11 cellular contexts compared by ENCODE assay signal in genomic region chr15:66654718-66655375, GRCh38. TPM values are rescaled to one million over a fixed set of nuclear protein-coding genes. Genes with fewer than 3 reads are reported as not detected.
DNase-seq lines count a peak whose midpoint lies in the region; ATAC-seq, FAIRE-seq and TF ChIP-seq lines count a peak whose summit lies in the region.
"Had no signal": no experiment of that assay in that cellular context is flagged by ENCODE, and none has a peak within 500 bp of the region (broad histone marks: within the 10 kb centered on the region; RNA-seq: fewer than 3 reads in every experiment).

No MANE protein-coding gene starts in this region.

- peak overlapping the region; percentile 33 for H3K4me2 ChIP-seq in keratinocyte (ENCODE audit: control insufficient read depth, extremely low read depth, insufficient read depth, low read depth, low read length)

- no peaks in the 10 kb centered on the region for H3K36me3 ChIP-seq in keratinocyte (ENCODE audit: control insufficient read depth in 2 of 2, extremely low read depth in 1 of 2, insufficient read depth in 2 of 2, low read length in 2 of 2)
- H3K36me3 ChIP-seq: uterus had no signal

- H3K9me3 ChIP-seq in keratinocyte (ENCODE audit: control insufficient read depth, low read depth, low read length), result no peaks in the 10 kb centered on the region
- H3K9me3 ChIP-seq: uterus had no signal

- TF ChIP-seq CTCF in keratinocyte (optimal IDR thresholded peaks at IDR 0.05 in 1 of 3, IDR thresholded peaks at IDR 0.05 in 1 of 3, conservative IDR thresholded peaks at IDR 0.05 in 1 of 3; ENCODE audit: extremely low read depth in 1 of 3, insufficient read depth in 2 of 3, low read length in 3 of 3), result no peak

- H3K4me3 ChIP-seq in keratinocyte (ENCODE audit: control insufficient read depth in 2 of 3, extremely low read depth in 1 of 3, insufficient read depth in 2 of 3, low read depth in 1 of 3, low read length in 3 of 3), result no peak overlapping the region

- DNase-seq in activated CD4-positive, alpha-beta T cell treated with anti-CD3 and anti-CD28 coated beads for 36 hours, result peak; percentile 45
- DNase-seq in activated CD4-positive, alpha-beta T cell treated with anti-CD3 and anti-CD28 coated beads, Interleukin-2, amount 50 U/mL, for 4 hours, result no peak
- peak; percentile 35 for DNase-seq in activated naive CD8-positive, alpha-beta T cell treated with anti-CD3 and anti-CD28 coated beads for 36 hours
- no peak for DNase-seq in keratinocyte (ENCODE audit: low read depth, low spot score)
- DNase-seq in stimulated activated naive CD8-positive, alpha-beta T cell treated with anti-CD3 and anti-CD28 coated beads, Interleukin-15, amount 100 ng/mL, for 72 hours, result peak; percentile 13 to 41
- no peak for DNase-seq in NCI-H510A (lab: John Stamatoyannopoulos, UW)
- DNase-seq: 8988T, NCI-H2107, uterus had no signal

- no peak overlapping the region for H3K4me3 Mint-ChIP-seq in activated CD4-positive, alpha-beta T cell treated with anti-CD3 and anti-CD28 coated beads for 36 hours
- no peak overlapping the region for H3K4me3 Mint-ChIP-seq in activated naive CD8-positive, alpha-beta T cell treated with anti-CD3 and anti-CD28 coated beads for 36 hours
- peak overlapping the region; percentile 37 to 63 for H3K4me3 Mint-ChIP-seq in stimulated activated naive CD8-positive, alpha-beta T cell treated with anti-CD3 and anti-CD28 coated beads, Interleukin-15, amount 100 ng/mL, for 72 hours

- no peaks in the 10 kb centered on the region for H3K79me2 ChIP-seq in keratinocyte (ENCODE audit: control insufficient read depth, insufficient read depth, low read length)

- peak; percentile 69 for ATAC-seq in activated CD4-positive, alpha-beta T cell treated with anti-CD3 and anti-CD28 coated beads for 36 hours
- peak; percentile 78 for ATAC-seq in stimulated activated naive CD8-positive, alpha-beta T cell treated with anti-CD3 and anti-CD28 coated beads, Interleukin-15, amount 100 ng/mL, for 72 hours
- no peak for ATAC-seq in GM19351 (IDR thresholded peaks at IDR 0.05; ENCODE audit: unreplicated experiment)
- no peak for ATAC-seq in GM21423 (IDR thresholded peaks at IDR 0.05; ENCODE audit: unreplicated experiment)

- dilution Hi-C loops in keratinocyte (cut with MboI; ENCODE audit: extremely low pct_ligation_motif_present, low sequenced_read_pairs), result no loop called here

- no peaks in the 10 kb centered on the region for H4K20me1 ChIP-seq in keratinocyte (ENCODE audit: control insufficient read depth, extremely low read depth, insufficient read depth, low read length)

- no peak overlapping the region for H3K9ac ChIP-seq in keratinocyte (ENCODE audit: control insufficient read depth, extremely low read depth, insufficient read depth, low read length)

- H3K9me1 ChIP-seq in keratinocyte (ENCODE audit: control insufficient read depth, extremely low read depth, insufficient read depth, low read length), result no peaks in the 10 kb centered on the region

- H3K27me3 ChIP-seq in keratinocyte (ENCODE audit: control insufficient read depth, extremely low read depth, insufficient read depth, low read length), result peaks cover 6% of the 10 kb centered on the region
- H3K27me3 ChIP-seq: uterus had no signal

- H3K36me3 Mint-ChIP-seq in activated CD4-positive, alpha-beta T cell treated with anti-CD3 and anti-CD28 coated beads for 36 hours (ENCODE audit: low read depth), result no peaks in the 10 kb centered on the region
- H3K36me3 Mint-ChIP-seq in activated naive CD8-positive, alpha-beta T cell treated with anti-CD3 and anti-CD28 coated beads for 36 hours, result no peaks in the 10 kb centered on the region

- no peak for FAIRE-seq in keratinocyte (lab: Jason Lieb, UNC)

- no peak overlapping the region for H3K27ac ChIP-seq in keratinocyte (ENCODE audit: control insufficient read depth, insufficient read depth, low read length)

- intact Hi-C loops in activated CD4-positive, alpha-beta T cell treated with anti-CD3 and anti-CD28 coated beads for 36 hours (cut with DNase I, micrococcal nuclease), result no loop called here

- H2AFZ ChIP-seq in keratinocyte (ENCODE audit: control insufficient read depth, low read length), result no peak overlapping the region

- POLR2A ChIA-PET in activated CD4-positive, alpha-beta T cell treated with anti-CD3 and anti-CD28 coated beads for 36 hours (lab: Charles Lee), result no interaction called here

- H3K27ac Mint-ChIP-seq in activated CD4-positive, alpha-beta T cell treated with anti-CD3 and anti-CD28 coated beads for 36 hours, result no peak overlapping the region
- no peak overlapping the region for H3K27ac Mint-ChIP-seq in activated naive CD8-positive, alpha-beta T cell treated with anti-CD3 and anti-CD28 coated beads for 36 hours
- H3K27ac Mint-ChIP-seq in stimulated activated naive CD8-positive, alpha-beta T cell treated with anti-CD3 and anti-CD28 coated beads, Interleukin-15, amount 100 ng/mL, for 72 hours, result peak overlapping the region; percentile 57 to 71

- no peaks in the 10 kb centered on the region for H3K9me3 Mint-ChIP-seq in activated CD4-positive, alpha-beta T cell treated with anti-CD3 and anti-CD28 coated beads for 36 hours (ENCODE audit: low read depth)
- H3K9me3 Mint-ChIP-seq in activated naive CD8-positive, alpha-beta T cell treated with anti-CD3 and anti-CD28 coated beads for 36 hours, result no peaks in the 10 kb centered on the region
- no peaks in the 10 kb centered on the region for H3K9me3 Mint-ChIP-seq in stimulated activated naive CD8-positive, alpha-beta T cell treated with anti-CD3 and anti-CD28 coated beads, Interleukin-15, amount 100 ng/mL, for 72 hours

- no peaks in the 10 kb centered on the region for H3K4me1 ChIP-seq in keratinocyte (ENCODE audit: control insufficient read depth, extremely low read depth, insufficient read depth, low read length)
- H3K4me1 ChIP-seq: uterus had no signal

- CTCF ChIA-PET in activated CD4-positive, alpha-beta T cell treated with anti-CD3 and anti-CD28 coated beads for 36 hours (lab: Charles Lee), result no interaction called here

- peaks cover 5% of the 10 kb centered on the region for H3K4me1 Mint-ChIP-seq in activated CD4-positive, alpha-beta T cell treated with anti-CD3 and anti-CD28 coated beads for 36 hours
- peaks cover 8% of the 10 kb centered on the region for H3K4me1 Mint-ChIP-seq in activated naive CD8-positive, alpha-beta T cell treated with anti-CD3 and anti-CD28 coated beads for 36 hours
- H3K4me1 Mint-ChIP-seq in stimulated activated naive CD8-positive, alpha-beta T cell treated with anti-CD3 and anti-CD28 coated beads, Interleukin-15, amount 100 ng/mL, for 72 hours, result peaks cover 19% of the 10 kb centered on the region

- peaks cover 5% of the 10 kb centered on the region for H3K27me3 Mint-ChIP-seq in activated CD4-positive, alpha-beta T cell treated with anti-CD3 and anti-CD28 coated beads for 36 hours
- peaks cover 9% of the 10 kb centered on the region for H3K27me3 Mint-ChIP-seq in activated naive CD8-positive, alpha-beta T cell treated with anti-CD3 and anti-CD28 coated beads for 36 hours
- peaks cover 15% of the 10 kb centered on the region for H3K27me3 Mint-ChIP-seq in stimulated activated naive CD8-positive, alpha-beta T cell treated with anti-CD3 and anti-CD28 coated beads, Interleukin-15, amount 100 ng/mL, for 72 hours

RNA-seq across cellular contexts. Expression of gene SMAD6, which starts 47.2 kb away (rescaled TPM):
- total RNA-seq in activated CD4-positive, alpha-beta T cell treated with anti-CD3 and anti-CD28 coated beads for 36 hours, result under 1 TPM; 0.19 to 0.23 TPM
- total RNA-seq in activated naive CD8-positive, alpha-beta T cell treated with anti-CD3 and anti-CD28 coated beads for 36 hours, result under 1 TPM; 0.04 to 0.10 TPM
- polyA plus RNA-seq in keratinocyte, result 0.01 to 0.04 TPM (median 0.03 TPM) in 3 replicates
- polyA plus RNA-seq in keratinocyte (2011; ENCODE audit: low read depth), result not detected
- polyA plus RNA-seq in keratinocyte (2011; cell fraction: cytosol; rRNA removed), result not detected in 2 replicates
- polyA plus RNA-seq in keratinocyte (2011; cell fraction: nucleus; rRNA removed), result 0.06 and 0.07 TPM in 2 replicates
- 0.02 and 0.04 TPM in 2 replicates for polyA plus RNA-seq in keratinocyte (2012; ENCODE audit: low replicate concordance)
- 0.03 TPM in 1 of 3 replicates, not detected in the others for polyA minus RNA-seq in keratinocyte
- polyA minus RNA-seq in keratinocyte (2011; cell fraction: cytosol; rRNA and poly(A)+ RNA removed), result 3.8 TPM
- polyA minus RNA-seq in keratinocyte (2011; cell fraction: nucleus; rRNA and poly(A)+ RNA removed), result 0.32 and 0.54 TPM in 2 replicates

Comparison
In these comparisons a context has a peak if more than half of its experiments do, and no peak if none do; other contexts are left out.
1. DNase-seq: peak in activated CD4-positive, alpha-beta T cell treated with anti-CD3 and anti-CD28 coated beads for 36 hours (single experiment), activated naive CD8-positive, alpha-beta T cell treated with anti-CD3 and anti-CD28 coated beads for 36 hours (single experiment) and stimulated activated naive CD8-positive, alpha-beta T cell treated with anti-CD3 and anti-CD28 coated beads, Interleukin-15, amount 100 ng/mL, for 72 hours (2 of 2); none in activated CD4-positive, alpha-beta T cell treated with anti-CD3 and anti-CD28 coated beads, Interleukin-2, amount 50 U/mL, for 4 hours (0 of 2), keratinocyte (single experiment) and NCI-H510A (single experiment).
2. ATAC-seq: peak in activated CD4-positive, alpha-beta T cell treated with anti-CD3 and anti-CD28 coated beads for 36 hours (single experiment) and stimulated activated naive CD8-positive, alpha-beta T cell treated with anti-CD3 and anti-CD28 coated beads, Interleukin-15, amount 100 ng/mL, for 72 hours (single experiment); none in GM19351 (single experiment) and GM21423 (single experiment).
3. H3K27ac Mint-ChIP-seq: peak in stimulated activated naive CD8-positive, alpha-beta T cell treated with anti-CD3 and anti-CD28 coated beads, Interleukin-15, amount 100 ng/mL, for 72 hours (2 of 2); none in activated CD4-positive, alpha-beta T cell treated with anti-CD3 and anti-CD28 coated beads for 36 hours (single experiment) and activated naive CD8-positive, alpha-beta T cell treated with anti-CD3 and anti-CD28 coated beads for 36 hours (single experiment).
4. H3K4me3 Mint-ChIP-seq: peak in stimulated activated naive CD8-positive, alpha-beta T cell treated with anti-CD3 and anti-CD28 coated beads, Interleukin-15, amount 100 ng/mL, for 72 hours (2 of 2); none in activated CD4-positive, alpha-beta T cell treated with anti-CD3 and anti-CD28 coated beads for 36 hours (single experiment) and activated naive CD8-positive, alpha-beta T cell treated with anti-CD3 and anti-CD28 coated beads for 36 hours (single experiment).